Comparison of ENCODE assay signal across 31 cellular contexts in genomic region chr1:240295811-240296210, GRCh38.
DNase-seq lines count a peak whose midpoint lies in the region; ATAC-seq and TF ChIP-seq lines count a peak whose summit lies in the region.
"Had no signal": no experiment of that assay in that cellular context is flagged by ENCODE, and none has a peak within 500 bp of the region (broad histone marks: within the 10 kb centered on the region; RNA-seq: fewer than 3 reads in every experiment).

No MANE protein-coding gene starts in this region.

- ATAC-seq in GM18520 (IDR thresholded peaks at IDR 0.05; ENCODE audit: unreplicated experiment), result peak; percentile 73
- ATAC-seq in HG02678 (IDR thresholded peaks at IDR 0.05; ENCODE audit: unreplicated experiment), result peak; percentile 61
- ATAC-seq in right cardiac atrium, result no peak
- ATAC-seq in GM19452 (IDR thresholded peaks at IDR 0.05; ENCODE audit: unreplicated experiment), result no peak
- ATAC-seq in activated CD4-positive, CD25-positive, alpha-beta regulatory T cell treated with anti-CD3 and anti-CD28 coated beads, Interleukin-2, amount 50 U/mL, for 24 hours, result no peak
- no peak for ATAC-seq in body of pancreas
- ATAC-seq: activated T-cell treated with anti-CD3 and anti-CD28 coated beads, Interleukin-2, amount 50 U/mL, for 72 hours; heart left ventricle; left colon had no signal

- H3K9me3 ChIP-seq in Karpas-422 (ENCODE audit: low read length) (no peaks in the 10 kb centered on the region), right cardiac atrium (ENCODE audit: control insufficient read depth, low read length) (no peaks in the 10 kb centered on the region), body of pancreas (no peaks in the 10 kb centered on the region)
- H3K9me3 ChIP-seq: adrenal gland, BE2C, breast epithelium, heart left ventricle, ovary had no signal

- intact Hi-C loops in right cardiac atrium (cut with DNase I), result no loop called here
- intact Hi-C loops in body of pancreas (cut with DNase I), result no loop called here

- peak overlapping the region; percentile 46 for H3K4me2 ChIP-seq in Karpas-422 (ENCODE audit: low read depth, low read length, poor library complexity, severe bottlenecking)

- no peak for TF ChIP-seq POLR2A in body of pancreas (IDR thresholded peaks at IDR 0.05)

- H3K36me3 ChIP-seq in Karpas-422 (ENCODE audit: insufficient read depth, low read length) (no peaks in the 10 kb centered on the region), body of pancreas (replicated peaks in 1 of 2; ENCODE audit: insufficient read depth in 1 of 2, low read depth in 2 of 2) (no peaks in the 10 kb centered on the region)
- H3K36me3 ChIP-seq: adrenal gland, BE2C, heart left ventricle, ovary had no signal

- H3K27me3 ChIP-seq in Karpas-422 (ENCODE audit: low read length), result no peaks in the 10 kb centered on the region
- no peaks in the 10 kb centered on the region for H3K27me3 ChIP-seq in right cardiac atrium (ENCODE audit: control insufficient read depth, insufficient read depth)
- H3K27me3 ChIP-seq in body of pancreas, result no peaks in the 10 kb centered on the region
- H3K27me3 ChIP-seq: adrenal gland, BE2C, breast epithelium, heart left ventricle, ovary had no signal

- WGBS in right cardiac atrium, result 66% methylated on average over 2 of the region's 2 CpGs
- 57 to 81% methylated on average over 2 of the region's 2 CpGs for WGBS in body of pancreas, 2 donors

- H3K9ac ChIP-seq in Karpas-422 (ENCODE audit: low read length), result no peak overlapping the region

- H2AFZ ChIP-seq in Karpas-422 (ENCODE audit: low read length), result no peak overlapping the region

- no peak overlapping the region for H3K27ac ChIP-seq in Karpas-422 (ENCODE audit: low read length)
- H3K27ac ChIP-seq in right cardiac atrium (ENCODE audit: low read length), result no peak overlapping the region
- H3K27ac ChIP-seq in body of pancreas, result no peak overlapping the region
- H3K27ac ChIP-seq: adrenal gland, breast epithelium, coronary artery, heart left ventricle, ovary, RWPE1 had no signal

- H3K9me2 ChIP-seq in Karpas-422 (replicated peaks; ENCODE audit: insufficient read depth, low read length), result no peaks in the 10 kb centered on the region

- H3K79me2 ChIP-seq in Karpas-422 (ENCODE audit: low read length), result no peaks in the 10 kb centered on the region

- TF ChIP-seq CTCF in fibroblast of mammary gland (conservative IDR thresholded peaks at IDR 0.05; ENCODE audit: control insufficient read depth, insufficient read depth, low read depth, low read length) (no peak), body of pancreas (IDR thresholded peaks at IDR 0.05) (no peak)

- H4K20me1 ChIP-seq in Karpas-422 (ENCODE audit: insufficient read depth, low read depth, low read length), result no peaks in the 10 kb centered on the region

- no peak overlapping the region for H3K4me3 ChIP-seq in Karpas-422 (ENCODE audit: low read length)
- H3K4me3 ChIP-seq in fibroblast of mammary gland (ENCODE audit: control insufficient read depth, low read depth, low read length), result no peak overlapping the region
- H3K4me3 ChIP-seq in right cardiac atrium (ENCODE audit: low read length), result no peak overlapping the region
- H3K4me3 ChIP-seq in body of pancreas, result no peak overlapping the region
- H3K4me3 ChIP-seq: adrenal gland, breast epithelium, coronary artery, heart left ventricle, ovary had no signal

- DNase-seq in Karpas-422, result peak; percentile 74
- peak; percentile 23 for DNase-seq in fibroblast of mammary gland (ENCODE audit: low read depth)
- DNase-seq in right cardiac atrium, result no peak
- no peak for DNase-seq in body of pancreas
- DNase-seq: activated B cell treated with CpG ODN at 0.5 μM for 24 hours; activated CD4-positive, alpha-beta T cell treated with anti-CD3 and anti-CD28 coated beads, Interleukin-2, amount 50 U/mL, for 4 hours; activated naive CD4-positive, alpha-beta T cell treated with anti-CD3 and anti-CD28 coated beads for 36 hours; activated T-cell treated with anti-CD3 and anti-CD28 coated beads, Interleukin-2, amount 50 U/mL, for 72 hours; adrenal gland; BE2C; CD8-positive, alpha-beta memory T cell; effector memory CD4-positive, alpha-beta T cell; H9; heart left ventricle; left colon; mammary epithelial cell; NCI-H1417; NCI-H2081 treated with DMSO at 0.1 percent for 48 hours; NCI-H748 treated with DMSO at 0.1 percent for 48 hours; nephron progenitor cell; ovary; stimulated activated CD4-positive, alpha-beta T cell treated with anti-CD3 and anti-CD28 coated beads, Interleukin-4, amount 100 ng/mL, for 1 hour; T-helper 1 cell; trophoblast cell had no signal

- H3K4me1 ChIP-seq in Karpas-422 (ENCODE audit: low read length) (peaks cover 13% of the 10 kb centered on the region), right cardiac atrium (ENCODE audit: control insufficient read depth, insufficient read depth, low read length) (no peaks in the 10 kb centered on the region), body of pancreas (no peaks in the 10 kb centered on the region)
- H3K4me1 ChIP-seq: BE2C, breast epithelium, heart left ventricle had no signal

Comparison
In these comparisons a context has a peak if more than half of its experiments do, and no peak if none do; other contexts are left out.
1. ATAC-seq: peak in GM18520 (single experiment) and HG02678 (single experiment); none in right cardiac atrium (0 of 2), GM19452 (single experiment), activated CD4-positive, CD25-positive, alpha-beta regulatory T cell treated with anti-CD3 and anti-CD28 coated beads, Interleukin-2, amount 50 U/mL, for 24 hours (0 of 2) and body of pancreas (single experiment).
2. DNase-seq: peak in Karpas-422 (single experiment) and fibroblast of mammary gland (single experiment); none in right cardiac atrium (0 of 3) and body of pancreas (0 of 4).